Comparison of ENCODE assay signal across 8 cellular contexts in genomic region chr15:100349696-100350433, GRCh38. TPM values are rescaled to one million over a fixed set of nuclear protein-coding genes. Genes with fewer than 3 reads are reported as not detected.
A peak's percentile ranks its signal among the peaks of the same experiment; 100 is the strongest.
DNase-seq lines count a peak whose midpoint lies in the region; ATAC-seq, FAIRE-seq and TF ChIP-seq lines count a peak whose summit lies in the region.

No MANE protein-coding gene starts in this region.

- peak overlapping the region; percentile 36 for H2AFZ ChIP-seq in HepG2 (ENCODE audit: low read length)

- WGBS in HepG2 (ENCODE audit: low lambda C conversion rate): 25% methylated on average over 39 of the region's 43 CpGs

- H3K27me3 Mint-ChIP-seq in dendritic cell treated with granulocyte-macrophage colony-stimulating factor and Interleukin-4, amounts not matched to agents 40 ng/mL and 50 ng/mL, for 4 days: peaks cover 16% of the 10 kb centered on the region

- peaks cover 19% of the 10 kb centered on the region for H3K4me1 ChIP-seq in HepG2 (ENCODE audit: insufficient read depth, low read length)

- peak; percentile 71 for ATAC-seq in GM18873 (IDR thresholded peaks at IDR 0.05; ENCODE audit: low FRiP score, unreplicated experiment)
- ATAC-seq in HG03175 (IDR thresholded peaks at IDR 0.05; ENCODE audit: unreplicated experiment): peak; percentile 94
- peak; percentile 96 for ATAC-seq in HepG2

- peak overlapping the region; percentile 81 for H3K4me2 ChIP-seq in HepG2 (ENCODE audit: low read depth, low read length)

- TF ChIP-seq CTCF in AG10803 (conservative IDR thresholded peaks at IDR 0.05; ENCODE audit: low read length) (peak; percentile 79), HepG2 (CRISPR knock-in tag; IDR thresholded peaks at IDR 0.05) (peak; percentile 90)

- TF ChIP-seq POLR2A in HepG2 (IDR thresholded peaks at IDR 0.05; ENCODE audit: insufficient read depth in 1 of 2, low read depth in 2 of 2, low read length in 2 of 2): no peak

- H3K4me3 ChIP-seq in AG10803 (ENCODE audit: low read length): peak overlapping the region; percentile 70
- H3K4me3 ChIP-seq in HepG2 (replicated peaks in 1 of 3; ENCODE audit: insufficient read depth in 1 of 3, low read depth in 2 of 3, low read length in 3 of 3): peak overlapping the region; percentile 51 to 72 (median 53); a peak in 5 of 6 replicates

- H3K79me2 ChIP-seq in HepG2 (ENCODE audit: insufficient read depth, low read length): no peaks in the 10 kb centered on the region

- no peaks in the 10 kb centered on the region for H4K20me1 ChIP-seq in HepG2 (ENCODE audit: insufficient read depth, low read length)

- H3K36me3 Mint-ChIP-seq in dendritic cell treated with granulocyte-macrophage colony-stimulating factor and Interleukin-4, amounts not matched to agents 40 ng/mL and 50 ng/mL, for 4 days (ENCODE audit: low read depth): peaks cover 5% of the 10 kb centered on the region

- CTCF ChIA-PET in HepG2 (lab: Yijun Ruan, JAX; ENCODE audit: low intra/inter-chr PET ratio, low total read pairs): interaction anchor here (1.2 to 3.0 kb wide), 2 partner anchors 8 to 33 kb away, joined by 3 to 41 read pairs; partner anchors contain the start of gene ADAMTS17

- TF ChIP-seq EP300 in HepG2 (IDR thresholded peaks at IDR 0.05; ENCODE audit: low read depth in 2 of 2, low read length in 2 of 2) (no peak), HepG2 (CRISPR knock-in tag; IDR thresholded peaks at IDR 0.05; ENCODE audit: borderline replicate concordance) (no peak)

- intact Hi-C loops in dendritic cell treated with granulocyte-macrophage colony-stimulating factor and Interleukin-4, amounts not matched to agents 40 ng/mL and 50 ng/mL, for 4 days (cut with micrococcal nuclease): loop anchor here (1.0 to 2.0 kb wide), 4 partner anchors 8 to 252 kb away; partner anchors contain the start of genes ASB7 and LINS1
- intact Hi-C loops in HepG2 (cut with micrococcal nuclease; ENCODE audit: unreplicated experiment): loop anchor here (1.0 kb wide), 2 partner anchors 33 to 252 kb away; partner anchors contain the start of genes ASB7 and LINS1

- H3K36me3 ChIP-seq in HepG2 (replicated peaks in 1 of 2; ENCODE audit: control insufficient read depth in 1 of 2, insufficient read depth in 2 of 2, low read length in 2 of 2): no peaks in the 10 kb centered on the region

- H3K4me3 Mint-ChIP-seq in dendritic cell treated with granulocyte-macrophage colony-stimulating factor and Interleukin-4, amounts not matched to agents 40 ng/mL and 50 ng/mL, for 4 days: peak overlapping the region; percentile 88

- peak overlapping the region; percentile 91 for H3K27ac Mint-ChIP-seq in dendritic cell treated with granulocyte-macrophage colony-stimulating factor and Interleukin-4, amounts not matched to agents 40 ng/mL and 50 ng/mL, for 4 days

- peak overlapping the region; percentile 39 for H3K27ac ChIP-seq in HepG2 (ENCODE audit: extremely low read length, insufficient read depth, low read length)

- TSS peak; percentile 39 for BruUV-seq in HepG2 (replicated peaks; lab: Mats Ljungman, UMichigan)

- FAIRE-seq in HepG2 (lab: Jason Lieb, UNC): peak; percentile 37

- POLR2A ChIA-PET in HepG2 (lab: Yijun Ruan, JAX): interaction anchor here (0.9 to 1.8 kb wide), 3 partner anchors 29 to 252 kb away, joined by 4 to 5 read pairs (median 4); partner anchors contain the start of genes ASB7 and LINS1

- DNase-seq in AG10803 (ENCODE audit: low read depth): peak; percentile 74
- peak; percentile 41 for DNase-seq in NCI-H524 treated with DMSO at 0.1 percent for 48 hours (lab: John Stamatoyannopoulos, UW)
- peak; percentile 83 to 86 for DNase-seq in activated CD4-positive, alpha-beta T cell treated with anti-CD3 and anti-CD28 coated beads, Interleukin-2, amount 50 U/mL, for 24 hours (ENCODE audit: low read depth in 1 of 2, low spot score in 1 of 2)
- peak; percentile 76 for DNase-seq in HepG2 (ENCODE audit: low spot score)
- DNase-seq in stimulated activated CD4-positive, alpha-beta T cell treated with anti-CD3 and anti-CD28 coated beads, Interleukin-2, amount 100 ng/mL, for 4 hours (ENCODE audit: low read depth): peak; percentile 75

- in situ Hi-C loops in HepG2 (cut with HindIII; ENCODE audit: extremely low pct_ligation_motif_present, low pct_unique_long_range_greater_than_20kb): loop anchor here (10.0 to 25.0 kb wide), 3 partner anchors 255 to 1088 kb away; partner anchors contain the start of genes ASB7, LINS1 and LRRC28

- peaks cover 26% of the 10 kb centered on the region for H3K4me1 Mint-ChIP-seq in dendritic cell treated with granulocyte-macrophage colony-stimulating factor and Interleukin-4, amounts not matched to agents 40 ng/mL and 50 ng/mL, for 4 days (ENCODE audit: low read depth)

- no peaks in the 10 kb centered on the region for H3K9me3 ChIP-seq in HepG2 (ENCODE audit: low read length)

- no peaks in the 10 kb centered on the region; a peak in 2 of 5 replicates for H3K27me3 ChIP-seq in HepG2 (ENCODE audit: control insufficient read depth in 1 of 2, insufficient read depth in 2 of 2, low read length in 2 of 2)

- H3K9ac ChIP-seq in HepG2 (ENCODE audit: insufficient read depth, low read depth, low read length): peak overlapping the region; percentile 38

- H3K9me3 Mint-ChIP-seq in dendritic cell treated with granulocyte-macrophage colony-stimulating factor and Interleukin-4, amounts not matched to agents 40 ng/mL and 50 ng/mL, for 4 days: peaks cover 9% of the 10 kb centered on the region

- peak; percentile 62 for TF ChIP-seq RAD21 in HepG2 (CRISPR knock-in tag; IDR thresholded peaks at IDR 0.05)

TF ChIP-seq in HepG2, 621 proteins besides CTCF, POLR2A, EP300 and RAD21 (continues in another document):
- TF ChIP-seq ZBTB2 (CRISPR knock-in tag; IDR thresholded peaks at IDR 0.05; ENCODE audit: low read depth) (no peak), ZNF546 (CRISPR knock-in tag; conservative IDR thresholded peaks at IDR 0.05) (no peak), NCOA5 (CRISPR knock-in tag; IDR thresholded peaks at IDR 0.05) (no peak), ZFP91 (CRISPR knock-in tag; IDR thresholded peaks at IDR 0.05; ENCODE audit: borderline replicate concordance) (peak; percentile 100), ZBTB25 (CRISPR knock-in tag; IDR thresholded peaks at IDR 0.05) (no peak), ZNF101 (CRISPR knock-in tag; IDR thresholded peaks at IDR 0.05; ENCODE audit: borderline replicate concordance, low read depth) (no peak), TCF7 (IDR thresholded peaks at IDR 0.05; ENCODE audit: low read depth) (no peak)

RNA-seq across cellular contexts. Expression of gene ADAMTS17, which starts 8.1 kb away (rescaled TPM):
- 0.02 and 0.36 TPM in 2 replicates for total RNA-seq in HepG2 (2016; rRNA removed; fragmentation: Illumina TruSeq; extraction: Trizol)
- not detected in 2 replicates for total RNA-seq in HepG2 (2016; cell fraction: cytosol; rRNA removed; fragmentation: Illumina TruSeq; extraction: Trizol; ENCODE audit: low read depth)
- total RNA-seq in HepG2 (2016; cell fraction: insoluble cytoplasmic fraction; rRNA removed; fragmentation: Illumina TruSeq; extraction: Trizol): 0.12 TPM in 1 of 2 replicates, not detected in the other
- 0.10 and 0.37 TPM in 2 replicates for total RNA-seq in HepG2 (2016; cell fraction: membrane; rRNA removed; fragmentation: Illumina TruSeq; extraction: Trizol)
- total RNA-seq in HepG2 (2016; cell fraction: nucleus; rRNA removed; fragmentation: Illumina TruSeq; extraction: Trizol): not detected in 2 replicates
- polyA plus RNA-seq in HepG2 (2011; rRNA removed): 0.04 and 0.09 TPM in 2 replicates
- polyA plus RNA-seq in HepG2 (2011; cell fraction: cytosol; rRNA removed): 0.03 and 0.04 TPM in 2 replicates
- 0.07 and 0.10 TPM in 2 replicates for polyA plus RNA-seq in HepG2 (2011; cell fraction: nucleus; rRNA removed)
- 0.05 and 0.13 TPM in 2 replicates for polyA plus RNA-seq in HepG2 (2012)
- polyA plus RNA-seq in HepG2 (2016; cell fraction: cytosol; fragmentation: Illumina TruSeq; extraction: Trizol; ENCODE audit: low read depth): not detected in 2 replicates
- polyA plus RNA-seq in HepG2 (2016; cell fraction: insoluble cytoplasmic fraction; fragmentation: Illumina TruSeq; extraction: Trizol; ENCODE audit: low read depth): 0.04 and 0.19 TPM in 2 replicates
- 0.02 TPM in 1 of 2 replicates, not detected in the other for polyA plus RNA-seq in HepG2 (2016; cell fraction: membrane; fragmentation: Illumina TruSeq; extraction: Trizol; ENCODE audit: low read depth)
- polyA plus RNA-seq in HepG2 (2016; cell fraction: nucleus; fragmentation: Illumina TruSeq; extraction: Trizol; ENCODE audit: insufficient read depth, low read depth): not detected in 2 replicates
- polyA minus RNA-seq in HepG2 (2011; rRNA and poly(A)+ RNA removed; ENCODE audit: low replicate concordance): 0.34 TPM in 1 of 2 replicates, not detected in the other
- polyA minus RNA-seq in HepG2 (2011; cell fraction: cytosol; rRNA and poly(A)+ RNA removed): not detected in 2 replicates
- polyA minus RNA-seq in HepG2 (2011; cell fraction: nucleus; rRNA and poly(A)+ RNA removed): not detected in 2 replicates

Comparison
In these comparisons a context has a peak if more than half of its experiments do, and no peak if none do; other contexts are left out.
1. Peak in every context shown above with its lines: DNase-seq, ATAC-seq, H3K4me3 ChIP-seq and H3K27ac ChIP-seq.